Comparison of ENCODE assay signal across 8 cellular contexts in genomic region chr3:58009026-58009748, GRCh38.
DNase-seq lines count a peak whose midpoint lies in the region; ATAC-seq lines count a peak whose summit lies in the region.

No MANE protein-coding gene starts in this region.

- no peaks in the 10 kb centered on the region for H3K27me3 ChIP-seq in adipocyte (replicated peaks; ENCODE audit: control insufficient read depth, insufficient read depth, low read length)
- H3K27me3 ChIP-seq in iPS-18a (ENCODE audit: control insufficient read depth, insufficient read depth, low read length): no peaks in the 10 kb centered on the region

- H3K36me3 ChIP-seq in adipocyte (ENCODE audit: control insufficient read depth, insufficient read depth, low read length, severe bottlenecking): no peaks in the 10 kb centered on the region
- no peaks in the 10 kb centered on the region for H3K36me3 ChIP-seq in iPS-18a (ENCODE audit: control insufficient read depth, low read depth, low read length)

- peak overlapping the region; percentile 96 for H3K9ac ChIP-seq in adipocyte (ENCODE audit: low read length)
- H3K9ac ChIP-seq in iPS-18a (ENCODE audit: low read length): peak overlapping the region; percentile 58

- no peak overlapping the region for H3K27ac ChIP-seq in iPS-18a (ENCODE audit: low read length)

- H3K9me3 ChIP-seq in adipocyte (ENCODE audit: control insufficient read depth, low read length) (no peaks in the 10 kb centered on the region), iPS-18a (ENCODE audit: control insufficient read depth, low read depth, low read length) (no peaks in the 10 kb centered on the region)

- H3K4me3 ChIP-seq in adipocyte (ENCODE audit: low read length) (peak overlapping the region; percentile 99), iPS-18a (ENCODE audit: low read length) (peak overlapping the region; percentile 78)

- peak; percentile 14 to 58 (median 34) for DNase-seq in stimulated activated naive CD4-positive, alpha-beta T cell (lab: John Stamatoyannopoulos, UW)
- DNase-seq in stimulated activated naive CD4-positive, alpha-beta T cell treated with Interleukin-2 at 50 U/mL for 16 hours (lab: John Stamatoyannopoulos, UW): no peak
- DNase-seq in OCI-M1 (lab: John Stamatoyannopoulos, UW) (peak; percentile 26), adipocyte (ENCODE audit: low read depth) (peak; percentile 50), pons (ENCODE audit: low spot score) (no peak)
- peak; percentile 30 for DNase-seq in stimulated activated CD4-positive, alpha-beta T cell treated with anti-CD3 and anti-CD28 coated beads, Interleukin-1b, Interleukin-23, amount 100 ng/mL, for 48 hours

- no peak for ATAC-seq in GM19463 (IDR thresholded peaks at IDR 0.05; ENCODE audit: unreplicated experiment)

- H3K4me1 ChIP-seq in adipocyte (ENCODE audit: control insufficient read depth, insufficient read depth, low read length) (peaks cover 54% of the 10 kb centered on the region), iPS-18a (ENCODE audit: control insufficient read depth, low read depth, low read length) (peaks cover 13% of the 10 kb centered on the region)

Comparison
In these comparisons a context has a peak if more than half of its experiments do, and no peak if none do; other contexts are left out.
1. DNase-seq: peak in stimulated activated naive CD4-positive, alpha-beta T cell (6 of 6), OCI-M1 (single experiment), adipocyte (single experiment) and stimulated activated CD4-positive, alpha-beta T cell treated with anti-CD3 and anti-CD28 coated beads, Interleukin-1b, Interleukin-23, amount 100 ng/mL, for 48 hours (single experiment); none in stimulated activated naive CD4-positive, alpha-beta T cell treated with Interleukin-2 at 50 U/mL for 16 hours (single experiment) and pons (single experiment).